In genomic region chr10:78977761-78978305, GRCh38 we compare ENCODE assay signal across 1 cellular context.
TF ChIP-seq lines count a peak whose summit lies in the region.

No MANE protein-coding gene starts in this region.

TF ChIP-seq in HepG2, 621 proteins besides CTCF, POLR2A, EP300 and RAD21 (continued from another document and continues in another):
- TF ChIP-seq ZNF768 (CRISPR knock-in tag; IDR thresholded peaks at IDR 0.05) = no peak
- TF ChIP-seq ZNF839 (CRISPR knock-in tag; IDR thresholded peaks at IDR 0.05; ENCODE audit: borderline replicate concordance) = no peak
- TF ChIP-seq SRF (IDR thresholded peaks at IDR 0.05; ENCODE audit: low read depth, low read length) = no peak
- TF ChIP-seq MYPOP (CRISPR knock-in tag; IDR thresholded peaks at IDR 0.05) = peak; percentile 63; the same call in 1 of the 2 replicates
- no peak for TF ChIP-seq ZNF275 (CRISPR knock-in tag; IDR thresholded peaks at IDR 0.05; ENCODE audit: borderline replicate concordance)
- no peak for TF ChIP-seq KDM5B (CRISPR knock-in tag; IDR thresholded peaks at IDR 0.05; ENCODE audit: borderline replicate concordance)
- TF ChIP-seq ZNF20 (CRISPR knock-in tag; IDR thresholded peaks at IDR 0.05) = no peak
- peak; percentile 40; the same call in 1 of the 2 replicates for TF ChIP-seq ARID2 (CRISPR knock-in tag; IDR thresholded peaks at IDR 0.05; ENCODE audit: borderline replicate concordance)
- TF ChIP-seq IRF2 (CRISPR knock-in tag; IDR thresholded peaks at IDR 0.05) = 0 out of 2 replicates have a peak, but pooled peaks have one; percentile 18
- TF ChIP-seq ETV5 (CRISPR knock-in tag; IDR thresholded peaks at IDR 0.05; ENCODE audit: borderline replicate concordance) = peak; percentile 44; the same call in 1 of the 2 replicates
- TF ChIP-seq, protein P1, sequence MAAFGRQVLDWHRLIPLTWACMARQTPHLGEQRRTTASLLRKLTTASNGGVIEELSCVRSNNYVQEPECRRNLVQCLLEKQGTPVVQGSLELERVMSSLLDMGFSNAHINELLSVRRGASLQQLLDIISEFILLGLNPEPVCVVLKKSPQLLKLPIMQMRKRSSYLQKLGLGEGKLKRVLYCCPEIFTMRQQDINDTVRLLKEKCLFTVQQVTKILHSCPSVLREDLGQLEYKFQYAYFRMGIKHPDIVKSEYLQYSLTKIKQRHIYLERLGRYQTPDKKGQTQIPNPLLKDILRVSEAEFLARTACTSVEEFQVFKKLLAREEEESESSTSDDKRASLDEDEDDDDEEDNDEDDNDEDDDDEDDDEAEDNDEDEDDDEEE (CRISPR knock-in tag; IDR thresholded peaks at IDR 0.05) = 0 out of 2 replicates have a peak, but pooled peaks have one; percentile 29
- TF ChIP-seq ZNF570 (CRISPR knock-in tag; IDR thresholded peaks at IDR 0.05; ENCODE audit: borderline replicate concordance) = no peak
- TF ChIP-seq ELF1 (CRISPR knock-in tag; IDR thresholded peaks at IDR 0.05) = 0 out of 2 replicates have a peak, but pooled peaks have one; percentile 14
- TF ChIP-seq ZNF282 (IDR thresholded peaks at IDR 0.05; ENCODE audit: partially characterized antibody) = no peak
- peak; percentile 85 for TF ChIP-seq RXRA (CRISPR knock-in tag; IDR thresholded peaks at IDR 0.05)
- no peak for TF ChIP-seq REL (CRISPR knock-in tag; conservative IDR thresholded peaks at IDR 0.05)
- TF ChIP-seq PATZ1 (CRISPR knock-in tag; IDR thresholded peaks at IDR 0.05) = peak; percentile 84
- TF ChIP-seq RELA (CRISPR knock-in tag; IDR thresholded peaks at IDR 0.05) = no peak
- 0 out of 2 replicates have a peak, but pooled peaks have one; percentile 53 for TF ChIP-seq REPIN1 (CRISPR knock-in tag; IDR thresholded peaks at IDR 0.05; ENCODE audit: borderline replicate concordance, low read depth)
- no peak for TF ChIP-seq SIN3A (IDR thresholded peaks at IDR 0.05; ENCODE audit: borderline replicate concordance, low read depth, low read length)
- TF ChIP-seq ZNF556 (CRISPR knock-in tag; IDR thresholded peaks at IDR 0.05; ENCODE audit: borderline replicate concordance) = no peak
- TF ChIP-seq RARA (CRISPR knock-in tag; IDR thresholded peaks at IDR 0.05) = peak; percentile 88
- TF ChIP-seq RFX1 (IDR thresholded peaks at IDR 0.05) = no peak
- no peak for TF ChIP-seq ZFP41 (CRISPR knock-in tag; IDR thresholded peaks at IDR 0.05; ENCODE audit: borderline replicate concordance)
- no peak for TF ChIP-seq ZNF549 (CRISPR knock-in tag; IDR thresholded peaks at IDR 0.05)
- no peak for TF ChIP-seq SCMH1 (CRISPR knock-in tag; IDR thresholded peaks at IDR 0.05; ENCODE audit: borderline replicate concordance)
- TF ChIP-seq LBX2 (CRISPR knock-in tag; IDR thresholded peaks at IDR 0.05; ENCODE audit: borderline replicate concordance) = no peak
- TF ChIP-seq ZNF710 (CRISPR knock-in tag; IDR thresholded peaks at IDR 0.05; ENCODE audit: borderline replicate concordance) = peak; percentile 35; the same call in 1 of the 2 replicates
- TF ChIP-seq, protein P2, sequence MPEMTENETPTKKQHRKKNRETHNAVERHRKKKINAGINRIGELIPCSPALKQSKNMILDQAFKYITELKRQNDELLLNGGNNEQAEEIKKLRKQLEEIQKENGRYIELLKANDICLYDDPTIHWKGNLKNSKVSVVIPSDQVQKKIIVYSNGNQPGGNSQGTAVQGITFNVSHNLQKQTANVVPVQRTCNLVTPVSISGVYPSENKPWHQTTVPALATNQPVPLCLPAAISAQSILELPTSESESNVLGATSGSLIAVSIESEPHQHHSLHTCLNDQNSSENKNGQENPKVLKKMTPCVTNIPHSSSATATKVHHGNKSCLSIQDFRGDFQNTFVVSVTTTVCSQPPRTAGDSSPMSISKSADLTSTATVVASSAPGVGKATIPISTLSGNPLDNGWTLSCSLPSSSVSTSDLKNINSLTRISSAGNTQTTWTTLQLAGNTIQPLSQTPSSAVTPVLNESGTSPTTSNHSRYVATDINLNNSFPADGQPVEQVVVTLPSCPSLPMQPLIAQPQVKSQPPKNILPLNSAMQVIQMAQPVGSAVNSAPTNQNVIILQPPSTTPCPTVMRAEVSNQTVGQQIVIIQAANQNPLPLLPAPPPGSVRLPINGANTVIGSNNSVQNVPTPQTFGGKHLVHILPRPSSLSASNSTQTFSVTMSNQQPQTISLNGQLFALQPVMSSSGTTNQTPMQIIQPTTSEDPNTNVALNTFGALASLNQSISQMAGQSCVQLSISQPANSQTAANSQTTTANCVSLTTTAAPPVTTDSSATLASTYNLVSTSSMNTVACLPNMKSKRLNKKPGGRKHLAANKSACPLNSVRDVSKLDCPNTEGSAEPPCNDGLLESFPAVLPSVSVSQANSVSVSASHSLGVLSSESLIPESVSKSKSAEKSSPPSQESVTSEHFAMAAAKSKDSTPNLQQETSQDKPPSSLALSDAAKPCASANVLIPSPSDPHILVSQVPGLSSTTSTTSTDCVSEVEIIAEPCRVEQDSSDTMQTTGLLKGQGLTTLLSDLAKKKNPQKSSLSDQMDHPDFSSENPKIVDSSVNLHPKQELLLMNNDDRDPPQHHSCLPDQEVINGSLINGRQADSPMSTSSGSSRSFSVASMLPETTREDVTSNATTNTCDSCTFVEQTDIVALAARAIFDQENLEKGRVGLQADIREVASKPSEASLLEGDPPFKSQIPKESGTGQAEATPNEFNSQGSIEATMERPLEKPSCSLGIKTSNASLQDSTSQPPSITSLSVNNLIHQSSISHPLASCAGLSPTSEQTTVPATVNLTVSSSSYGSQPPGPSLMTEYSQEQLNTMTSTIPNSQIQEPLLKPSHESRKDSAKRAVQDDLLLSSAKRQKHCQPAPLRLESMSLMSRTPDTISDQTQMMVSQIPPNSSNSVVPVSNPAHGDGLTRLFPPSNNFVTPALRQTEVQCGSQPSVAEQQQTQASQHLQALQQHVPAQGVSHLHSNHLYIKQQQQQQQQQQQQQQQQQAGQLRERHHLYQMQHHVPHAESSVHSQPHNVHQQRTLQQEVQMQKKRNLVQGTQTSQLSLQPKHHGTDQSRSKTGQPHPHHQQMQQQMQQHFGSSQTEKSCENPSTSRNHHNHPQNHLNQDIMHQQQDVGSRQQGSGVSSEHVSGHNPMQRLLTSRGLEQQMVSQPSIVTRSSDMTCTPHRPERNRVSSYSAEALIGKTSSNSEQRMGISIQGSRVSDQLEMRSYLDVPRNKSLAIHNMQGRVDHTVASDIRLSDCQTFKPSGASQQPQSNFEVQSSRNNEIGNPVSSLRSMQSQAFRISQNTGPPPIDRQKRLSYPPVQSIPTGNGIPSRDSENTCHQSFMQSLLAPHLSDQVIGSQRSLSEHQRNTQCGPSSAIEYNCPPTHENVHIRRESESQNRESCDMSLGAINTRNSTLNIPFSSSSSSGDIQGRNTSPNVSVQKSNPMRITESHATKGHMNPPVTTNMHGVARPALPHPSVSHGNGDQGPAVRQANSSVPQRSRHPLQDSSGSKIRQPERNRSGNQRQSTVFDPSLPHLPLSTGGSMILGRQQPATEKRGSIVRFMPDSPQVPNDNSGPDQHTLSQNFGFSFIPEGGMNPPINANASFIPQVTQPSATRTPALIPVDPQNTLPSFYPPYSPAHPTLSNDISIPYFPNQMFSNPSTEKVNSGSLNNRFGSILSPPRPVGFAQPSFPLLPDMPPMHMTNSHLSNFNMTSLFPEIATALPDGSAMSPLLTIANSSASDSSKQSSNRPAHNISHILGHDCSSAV (CRISPR knock-in tag; IDR thresholded peaks at IDR 0.05; ENCODE audit: borderline replicate concordance) = no peak
- TF ChIP-seq GPN1 (CRISPR knock-in tag; IDR thresholded peaks at IDR 0.05; ENCODE audit: borderline replicate concordance) = no peak
- TF ChIP-seq AFF4 (CRISPR knock-in tag; IDR thresholded peaks at IDR 0.05) = no peak
- TF ChIP-seq MED8 (CRISPR knock-in tag; IDR thresholded peaks at IDR 0.05; ENCODE audit: insufficient replicate concordance) = no peak
- TF ChIP-seq ZNF773 (CRISPR knock-in tag; IDR thresholded peaks at IDR 0.05; ENCODE audit: borderline replicate concordance) = no peak
- no peak for TF ChIP-seq ZXDC (CRISPR knock-in tag; IDR thresholded peaks at IDR 0.05)
